In the genomic region with DNA sequence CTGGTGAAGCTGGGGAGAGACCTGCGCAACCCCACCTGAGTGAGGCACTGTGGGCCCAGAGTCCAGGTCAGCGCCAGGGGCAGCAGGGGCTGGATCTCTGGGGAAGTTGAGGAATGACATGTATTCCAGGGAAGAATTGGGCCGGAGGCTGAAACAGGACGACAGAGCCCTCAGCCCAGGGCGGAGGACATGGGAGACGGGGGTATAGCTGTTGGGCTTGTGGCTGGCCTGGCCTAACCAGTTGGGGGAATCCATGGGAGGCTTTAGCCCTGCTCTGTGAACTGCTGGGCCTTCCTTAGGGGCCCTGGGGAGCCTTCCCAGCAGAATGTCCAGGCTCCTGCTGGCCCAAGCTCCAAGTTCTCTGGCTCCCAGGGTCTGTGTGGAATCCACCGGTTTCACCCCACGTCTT, we compare ENCODE assay signal across 24 cellular contexts. TPM values are rescaled to one million over a fixed set of nuclear protein-coding genes. Genes with fewer than 3 reads are reported as not detected.
DNase-seq lines count a peak whose midpoint lies in the region; ATAC-seq, FAIRE-seq and TF ChIP-seq lines count a peak whose summit lies in the region.
"Had no signal": no experiment of that assay in that cellular context is flagged by ENCODE, and none has a peak within 500 bp of the region (broad histone marks: within the 10 kb centered on the region; RNA-seq: fewer than 3 reads in every experiment).

No MANE protein-coding gene starts in this region.

- no peaks in the 10 kb centered on the region for H3F3A ChIP-seq in PC-3 (ENCODE audit: low read length, unreplicated experiment)

- in situ Hi-C loops in Panc1 (cut with HindIII; ENCODE audit: low pct_unique_long_range_greater_than_20kb, low sequenced_read_pairs), result no loop called here

- no peak for FAIRE-seq in kidney (lab: Jason Lieb, UNC)
- FAIRE-seq: bronchial epithelial cell, D721Med had no signal

- peak; percentile 36 for DNase-seq in NCI-H82 (lab: John Stamatoyannopoulos, UW)
- DNase-seq in NCI-H82 treated with DMSO at 0.1 percent for 48 hours (lab: John Stamatoyannopoulos, UW; ENCODE audit: unreplicated experiment), result no peak
- DNase-seq in Panc1 (ENCODE audit: low read depth, low spot score), result no peak
- DNase-seq in kidney, result peak; percentile 60
- DNase-seq in posterior cingulate gyrus, result peak in 6 of 10 donors; percentile 0 to 75 (median 43)
- no peak for DNase-seq in LoVo (ENCODE audit: low spot score)
- no peak for DNase-seq in PC-3
- DNase-seq: activated CD4-positive, alpha-beta T cell treated with anti-CD3 and anti-CD28 coated beads for 4 hours; activated CD8-positive, alpha-beta memory T cell treated with anti-CD3 and anti-CD28 coated beads for 24 hours; activated T-cell treated with anti-CD3 and anti-CD28 coated beads, Interleukin-2, amount 50 U/mL, for 1 hour; effector memory CD8-positive, alpha-beta T cell; erythroblast; HCEC 1CT; KG1; MM.1S; NCI-H226 had no signal

- H3K27ac ChIP-seq in Panc1 (ENCODE audit: low read length), result no peak overlapping the region
- no peak overlapping the region for H3K27ac ChIP-seq in kidney (ENCODE audit: low read depth in 2 of 2, low read length in 2 of 2)
- H3K27ac ChIP-seq in PC-3 (ENCODE audit: low read length), result no peak overlapping the region
- H3K27ac ChIP-seq: 22Rv1, coronary artery, prostate gland, thoracic aorta had no signal

- no peak overlapping the region for H2AFZ ChIP-seq in PC-3 (ENCODE audit: low read length)

- H3K36me3 ChIP-seq in Panc1 (ENCODE audit: control insufficient read depth, insufficient read depth, low read length) (no peaks in the 10 kb centered on the region), kidney (ENCODE audit: control insufficient read depth in 1 of 2, insufficient read depth in 2 of 2, low read length in 2 of 2) (no peaks in the 10 kb centered on the region), PC-3 (ENCODE audit: low read depth, low read length) (no peaks in the 10 kb centered on the region)
- H3K36me3 ChIP-seq: prostate gland, thoracic aorta had no signal

- ATAC-seq in Panc1 (peak; percentile 31), PC-3 (no peak), esophagus mucosa (no peak)
- ATAC-seq: effector memory CD8-positive, alpha-beta T cell; left lobe of liver had no signal

- no peaks in the 10 kb centered on the region for H3K9me3 ChIP-seq in Panc1 (ENCODE audit: control insufficient read depth, insufficient read depth, low read depth, low read length)
- H3K9me3 ChIP-seq in kidney (ENCODE audit: control insufficient read depth in 1 of 2, low read length in 2 of 2), result no peaks in the 10 kb centered on the region
- no peaks in the 10 kb centered on the region for H3K9me3 ChIP-seq in PC-3 (ENCODE audit: low read length)
- H3K9me3 ChIP-seq: prostate gland, thoracic aorta had no signal

- no peaks in the 10 kb centered on the region for H3K79me2 ChIP-seq in PC-3 (ENCODE audit: low read length)

- H3K9ac ChIP-seq in kidney (ENCODE audit: low read length in 2 of 2) (peak overlapping the region in 1 of 2 donors; percentile 1), PC-3 (ENCODE audit: low read length) (no peak overlapping the region)

- TF ChIP-seq CTCF in Panc1 (IDR thresholded peaks at IDR 0.05) (no peak), kidney (IDR thresholded peaks at IDR 0.05; ENCODE audit: borderline replicate concordance, extremely low read depth, insufficient read depth) (no peak), PC-3 (conservative IDR thresholded peaks at IDR 0.05; ENCODE audit: low read depth, low read length) (no peak)

- no peaks in the 10 kb centered on the region for H3K27me3 ChIP-seq in Panc1 (ENCODE audit: control insufficient read depth, insufficient read depth, low read length)
- H3K27me3 ChIP-seq in PC-3 (ENCODE audit: low read length), result no peaks in the 10 kb centered on the region

- CTCF ChIA-PET in Panc1 (lab: Charles Lee), result no interaction called here
- CTCF ChIA-PET in PC-3 (lab: Charles Lee), result no interaction called here

- intact Hi-C loops in Panc1 (cut with micrococcal nuclease; ENCODE audit: unreplicated experiment), result no loop called here
- intact Hi-C loops in kidney (cut with DNase I), result no loop called here
- intact Hi-C loops in posterior cingulate gyrus (cut with DNase I), result no loop called here
- intact Hi-C loops in PC-3 (cut with micrococcal nuclease), result no loop called here

- H3K4me3 ChIP-seq in Panc1 (ENCODE audit: low read depth in 2 of 2, low read length in 2 of 2), result no peak overlapping the region
- no peak overlapping the region for H3K4me3 ChIP-seq in kidney (ENCODE audit: low read length in 2 of 2)
- no peak overlapping the region for H3K4me3 ChIP-seq in PC-3 (ENCODE audit: low read length)
- H3K4me3 ChIP-seq: coronary artery, prostate gland, thoracic aorta had no signal

- H3K4me2 ChIP-seq in PC-3 (ENCODE audit: low read length), result no peak overlapping the region

- POLR2A ChIA-PET in Panc1 (lab: Charles Lee), result no interaction called here
- POLR2A ChIA-PET in PC-3 (lab: Charles Lee; ENCODE audit: unreplicated experiment), result no interaction called here

- H4K20me1 ChIP-seq in PC-3 (ENCODE audit: low read length), result no peaks in the 10 kb centered on the region

- H3K9me2 ChIP-seq in PC-3 (replicated peaks; ENCODE audit: low read length), result no peaks in the 10 kb centered on the region

- H3K4me1 ChIP-seq in Panc1 (ENCODE audit: control insufficient read depth, insufficient read depth, low read length) (no peaks in the 10 kb centered on the region), kidney (ENCODE audit: control insufficient read depth in 1 of 2, insufficient read depth in 1 of 2, low read depth in 1 of 2, low read length in 2 of 2) (peaks cover 0 to 19% of the 10 kb centered on the region in 2 donors), PC-3 (ENCODE audit: insufficient read depth, low read length) (no peaks in the 10 kb centered on the region)
- H3K4me1 ChIP-seq: prostate gland had no signal

- BruUV-seq in Panc1 (replicated peaks; lab: Mats Ljungman, UMichigan) (no TSS peak), PC-3 (replicated peaks; lab: Mats Ljungman, UMichigan) (no TSS peak)

RNA-seq across cellular contexts. Expression of gene KCNQ1OT1, which starts 50.3 kb away (rescaled TPM):
- total RNA-seq in Panc1 (2021; ENCODE audit: unreplicated experiment) (1.3 TPM), kidney (4.4 TPM), PC-3 (2014; rRNA removed) (1.5 and 1.7 TPM in 2 replicates), esophagus mucosa (0.60 TPM)
- 0.10 TPM for polyA plus RNA-seq in Panc1 (2012; ENCODE audit: insufficient read length)
- 0.22 TPM for polyA plus RNA-seq in kidney (ENCODE audit: insufficient read depth, low read depth, low replicate concordance)

Comparison
In these comparisons a context has a peak if more than half of its experiments do, and no peak if none do; other contexts are left out.
1. DNase-seq: peak in NCI-H82 (single experiment), kidney (single experiment) and posterior cingulate gyrus (6 of 10); none in NCI-H82 treated with DMSO at 0.1 percent for 48 hours (single experiment), Panc1 (single experiment), LoVo (single experiment) and PC-3 (single experiment).